In the genomic region with DNA sequence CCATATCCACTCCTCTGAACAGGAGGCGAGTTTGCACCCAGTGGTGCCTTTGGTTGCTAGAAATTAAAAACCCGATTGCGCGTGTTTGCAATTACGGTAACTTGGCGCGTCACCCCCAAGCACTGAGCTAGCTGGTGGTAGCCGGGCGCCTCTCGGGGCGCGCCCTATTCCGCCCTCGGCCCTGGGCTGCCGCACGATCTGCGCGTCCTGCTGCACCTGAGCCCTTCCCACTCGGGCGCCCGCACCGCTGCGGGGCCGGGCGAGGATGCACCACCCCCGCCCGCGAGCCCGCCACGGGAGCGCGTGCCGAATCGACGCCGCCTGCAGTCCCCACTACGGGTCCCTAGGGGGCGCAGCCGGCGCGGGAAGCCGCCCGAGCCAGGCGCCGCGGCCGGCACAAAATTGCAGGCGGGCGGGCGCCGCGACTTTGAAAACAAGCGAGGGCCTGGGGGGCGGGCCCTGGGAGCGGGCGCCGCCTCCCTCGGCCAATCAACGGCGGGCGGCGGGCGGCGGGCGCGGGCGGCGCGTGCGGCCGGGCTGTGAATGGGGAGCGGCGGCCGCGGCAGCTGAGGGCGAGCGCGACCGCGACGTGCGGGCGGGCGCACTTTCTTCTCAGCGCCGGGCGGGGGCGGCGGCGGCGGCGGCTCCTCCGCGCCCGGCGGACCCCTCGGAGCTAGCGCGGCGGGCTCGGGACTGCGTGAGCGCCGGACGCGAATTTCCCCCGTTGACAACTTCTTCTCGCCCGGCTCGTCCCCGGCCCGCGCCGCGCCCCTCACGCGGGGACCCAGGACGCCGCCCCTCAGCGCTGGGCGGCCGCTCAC, we compare ENCODE assay signal across 8 cellular contexts. TPM values are rescaled to one million over a fixed set of nuclear protein-coding genes. Genes with fewer than 3 reads are reported as not detected.
DNase-seq lines count a peak whose midpoint lies in the region; ATAC-seq and TF ChIP-seq lines count a peak whose summit lies in the region.

Gene SDK1 (plus strand): TSS at position 602 of the 821 bp plus-strand sequence. CDS start 335 bp downstream, outside the sequence.

- H3K36me3 Mint-ChIP-seq in CD4-positive, alpha-beta T cell (ENCODE audit: low read depth), result peaks cover 4% of the 10 kb centered on the region
- H3K36me3 Mint-ChIP-seq in activated T-cell treated with anti-CD3 and anti-CD28 coated beads, Interleukin-2, amount 50 U/mL, for 4 hours (ENCODE audit: insufficient read depth), result no peaks in the 10 kb centered on the region
- H3K36me3 Mint-ChIP-seq in naive B cell, result no peaks in the 10 kb centered on the region

- peaks cover 18% of the 10 kb centered on the region for H3K27me3 Mint-ChIP-seq in CD4-positive, alpha-beta T cell
- H3K27me3 Mint-ChIP-seq in activated T-cell treated with anti-CD3 and anti-CD28 coated beads, Interleukin-2, amount 50 U/mL, for 4 hours (ENCODE audit: low read depth), result peaks cover 27% of the 10 kb centered on the region
- H3K27me3 Mint-ChIP-seq in naive B cell, result peaks cover 35 to 45% (median 44%) of the 10 kb centered on the region in 3 donors

- DNase-seq in CD4-positive, alpha-beta T cell, result peak; percentile 79 to 94 (median 89)
- DNase-seq in HL-60 (ENCODE audit: low read depth in 1 of 2, low spot score in 1 of 2) (peak; percentile 8 to 60), NOMO-1 (lab: John Stamatoyannopoulos, UW; ENCODE audit: unreplicated experiment in 2 of 2) (peak; percentile 82 to 96), esophagus squamous epithelium (lab: John Stamatoyannopoulos, UW) (peak; percentile 40), naive B cell (peak; percentile 93)
- peak; percentile 91 for DNase-seq in activated T-cell treated with anti-CD3 and anti-CD28 coated beads, Interleukin-2, amount 50 U/mL, for 4 hours
- DNase-seq in stimulated activated CD8-positive, alpha-beta memory T cell treated with anti-CD3 and anti-CD28 coated beads, Interleukin-7, amount 100 ng/mL, for 4 hours (ENCODE audit: low read depth in 2 of 2), result peak; percentile 75 to 89

- 2 to 3% methylated on average over 12 to 16 of the region's 122 CpGs for WGBS in esophagus squamous epithelium, 2 donors

- no peaks in the 10 kb centered on the region for H3K9me3 ChIP-seq in CD4-positive, alpha-beta T cell (ENCODE audit: control insufficient read depth, low read length)
- no peaks in the 10 kb centered on the region for H3K9me3 ChIP-seq in esophagus squamous epithelium

- no peaks in the 10 kb centered on the region for H3K9me3 Mint-ChIP-seq in CD4-positive, alpha-beta T cell
- H3K9me3 Mint-ChIP-seq in activated T-cell treated with anti-CD3 and anti-CD28 coated beads, Interleukin-2, amount 50 U/mL, for 4 hours, result no peaks in the 10 kb centered on the region
- peaks cover 0 to 6% (median 0%) of the 10 kb centered on the region in 7 donors for H3K9me3 Mint-ChIP-seq in naive B cell

- peak within 1 kb of the TSS; percentile 96 for H3K4me3 Mint-ChIP-seq in CD4-positive, alpha-beta T cell
- peak within 1 kb of the TSS; percentile 81 for H3K4me3 Mint-ChIP-seq in activated T-cell treated with anti-CD3 and anti-CD28 coated beads, Interleukin-2, amount 50 U/mL, for 4 hours
- H3K4me3 Mint-ChIP-seq in naive B cell, result peak within 1 kb of the TSS; percentile 75 to 95 (median 88)

- TF ChIP-seq CTCF in CD4-positive, alpha-beta T cell (IDR thresholded peaks at IDR 0.05), result peak; percentile 72
- TF ChIP-seq CTCF in HL-60 (IDR thresholded peaks at IDR 0.05; ENCODE audit: insufficient read depth, low read length), result no peak
- TF ChIP-seq CTCF in esophagus squamous epithelium (IDR thresholded peaks at IDR 0.05), result peak; percentile 80 to 98 (median 98)

- H3K4me1 Mint-ChIP-seq in CD4-positive, alpha-beta T cell (ENCODE audit: low read depth), result peaks cover 13% of the 10 kb centered on the region
- peaks cover 8% of the 10 kb centered on the region for H3K4me1 Mint-ChIP-seq in activated T-cell treated with anti-CD3 and anti-CD28 coated beads, Interleukin-2, amount 50 U/mL, for 4 hours (ENCODE audit: low read depth)
- H3K4me1 Mint-ChIP-seq in naive B cell, result peaks cover 14 to 15% (median 14%) of the 10 kb centered on the region in 3 donors

- H3K27ac Mint-ChIP-seq in CD4-positive, alpha-beta T cell, result peak within 1 kb of the TSS; percentile 60
- H3K27ac Mint-ChIP-seq in naive B cell, result peak within 1 kb of the TSS in 4 of 6 donors; percentile 6 to 91 (median 66)

- no peak within 1 kb of the TSS for H3K27ac ChIP-seq in CD4-positive, alpha-beta T cell (ENCODE audit: low read depth, low read length)
- no peak within 1 kb of the TSS for H3K27ac ChIP-seq in HL-60 (replicated peaks)
- H3K27ac ChIP-seq in esophagus squamous epithelium, result peak within 1 kb of the TSS; percentile 49 to 79 (median 65)

- peak in 2 of 4 donors; percentile 27 to 42 for TF ChIP-seq POLR2A in esophagus squamous epithelium (IDR thresholded peaks at IDR 0.05)

- H3K27me3 ChIP-seq in CD4-positive, alpha-beta T cell (ENCODE audit: control insufficient read depth, insufficient read depth, low read length), result peaks cover 7% of the 10 kb centered on the region
- H3K27me3 ChIP-seq in HL-60 (ENCODE audit: insufficient read depth, poor library complexity, severe bottlenecking), result peaks cover 27% of the 10 kb centered on the region
- H3K27me3 ChIP-seq in esophagus squamous epithelium, result peaks cover 0 to 35% (median 5%) of the 10 kb centered on the region in 4 donors

- H3K4me3 ChIP-seq in HL-60 (replicated peaks; ENCODE audit: insufficient read depth, low read length) (no peak within 1 kb of the TSS), esophagus squamous epithelium (peak within 1 kb of the TSS; percentile 36 to 79 (median 60))

- CTCF ChIA-PET in CD4-positive, alpha-beta T cell (lab: Charles Lee), result interaction anchor here (1.1 to 1.3 kb wide), 2 partner anchors 9 to 372 kb away, joined by 5 to 7 read pairs; no protein-coding TSS in a partner anchor

- peak; percentile 87 for ATAC-seq in CD4-positive, alpha-beta T cell (ENCODE audit: poor library complexity)
- peak; percentile 83 for ATAC-seq in GM19468 (IDR thresholded peaks at IDR 0.05; ENCODE audit: extremely low read depth, unreplicated experiment)
- ATAC-seq in activated T-cell treated with anti-CD3 and anti-CD28 coated beads, Interleukin-2, amount 50 U/mL, for 4 hours, result peak; percentile 91 to 92
- ATAC-seq in naive B cell (ENCODE audit: low read depth in 2 of 2), result peak; percentile 88

- intact Hi-C loops in CD4-positive, alpha-beta T cell (cut with DNase I, micrococcal nuclease), result loop anchor here (1.0 to 10.0 kb wide), 7 partner anchors 162 to 1069 kb away; partner anchors contain the start of genes CARD11 (in 1 of the 2), GNA12 (in 1 of the 2) and MAD1L1 (in 1 of the 2)
- intact Hi-C loops in esophagus squamous epithelium (cut with DNase I), result loop anchor here (10.0 kb wide), 1 partner anchor 594 kb away; no protein-coding TSS in a partner anchor

- peaks cover 7 to 23% (median 14%) of the 10 kb centered on the region in 3 donors for H3K4me1 ChIP-seq in esophagus squamous epithelium

- POLR2A ChIA-PET in CD4-positive, alpha-beta T cell (lab: Charles Lee), result interaction anchor here (1.4 kb wide), 1 partner anchor 373 kb away, joined by 3 read pairs; no protein-coding TSS in a partner anchor

- no peaks in the 10 kb centered on the region for H3K36me3 ChIP-seq in esophagus squamous epithelium

RNA-seq across cellular contexts. Expression of gene SDK1, which starts in this region (rescaled TPM):
- total RNA-seq in CD4-positive, alpha-beta T cell, result 1 to 10 TPM; 1.1 to 1.3 TPM
- total RNA-seq in activated T-cell treated with anti-CD3 and anti-CD28 coated beads, Interleukin-2, amount 50 U/mL, for 4 hours, result under 1 TPM; 0.05 to 0.79 (median 0.40) TPM
- total RNA-seq in esophagus squamous epithelium, result 1 to 10 TPM; 2.0 to 9.3 (median 3.8) TPM
- polyA plus RNA-seq in naive B cell (ENCODE audit: low read depth in 6 of 6), result under 1 TPM in 4 of 6 donors, not detected in 2; 0.15 to 0.60 (median 0.38) TPM

Comparison
In these comparisons a context has a peak if more than half of its experiments do, and no peak if none do; other contexts are left out.
1. Peak in DNase-seq and ATAC-seq in activated T-cell treated with anti-CD3 and anti-CD28 coated beads, Interleukin-2, amount 50 U/mL, for 4 hours; RNA of the gene not detected or under 1 TPM.
2. Peak in DNase-seq and ATAC-seq in naive B cell; RNA of the gene not detected or under 1 TPM.
3. DNase-seq: peak in every context shown above with its lines; median percentile 93 in naive B cell; 91 in activated T-cell treated with anti-CD3 and anti-CD28 coated beads, Interleukin-2, amount 50 U/mL, for 4 hours; 89 in CD4-positive, alpha-beta T cell; 89 in NOMO-1; 82 in stimulated activated CD8-positive, alpha-beta memory T cell treated with anti-CD3 and anti-CD28 coated beads, Interleukin-7, amount 100 ng/mL, for 4 hours; 40 in esophagus squamous epithelium; 34 in HL-60.
4. H3K27ac ChIP-seq: peak in esophagus squamous epithelium (4 of 4); none in CD4-positive, alpha-beta T cell (single experiment) and HL-60 (single experiment).
5. Peak in every context shown above with its lines, with median percentiles within 50 percentile points of each other: ATAC-seq and H3K4me3 Mint-ChIP-seq.